ENCODE assay signal across 8 cellular contexts in the genomic region with DNA sequence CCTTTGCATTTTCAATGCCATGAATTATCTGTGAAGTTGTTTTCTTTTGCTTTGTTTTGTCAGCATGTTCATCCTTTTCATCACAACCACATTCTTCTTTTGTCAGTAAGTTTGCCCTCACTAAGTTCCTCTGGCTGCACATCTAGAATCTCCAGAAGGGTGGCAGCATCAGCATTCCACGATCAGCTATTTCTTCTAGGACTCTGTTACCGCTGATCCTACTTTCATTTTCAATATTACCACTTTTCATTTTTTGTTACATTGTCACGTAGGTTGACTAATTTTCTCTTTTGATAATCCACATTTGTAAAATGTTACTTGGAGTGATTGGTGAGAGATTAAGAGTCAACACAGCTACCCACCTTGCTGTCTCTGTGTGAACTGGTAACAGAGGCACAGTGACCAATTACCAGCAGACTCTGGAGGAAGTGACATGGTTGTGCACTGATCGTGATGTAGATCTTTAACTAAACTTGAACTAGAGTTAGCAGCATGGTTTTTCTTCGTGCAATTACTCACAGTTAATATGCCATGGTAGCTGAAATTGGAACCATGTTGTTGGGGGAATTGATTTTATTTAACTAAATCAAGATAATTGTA.
DNase-seq lines count a peak whose midpoint lies in the region; ATAC-seq and TF ChIP-seq lines count a peak whose summit lies in the region.

No MANE protein-coding gene starts in this region.

- H2AFZ ChIP-seq in mesenchymal stem cell (ENCODE audit: low read depth, low read length): no peak overlapping the region

- H3K4me1 ChIP-seq in upper lobe of right lung: no peaks in the 10 kb centered on the region
- no peaks in the 10 kb centered on the region for H3K4me1 ChIP-seq in heart right ventricle
- no peaks in the 10 kb centered on the region for H3K4me1 ChIP-seq in mesenchymal stem cell (ENCODE audit: control insufficient read depth, insufficient read depth, low read depth, low read length)

- POLR2A ChIA-PET in activated CD8-positive, alpha-beta T cell treated with anti-CD3 and anti-CD28 coated beads, Interleukin-2, amount 10 ng/mL, durations not matched to agents 7 days and 5 days (lab: Charles Lee): no interaction called here

- 67 to 71% methylated on average over 5 of the region's 5 CpGs for WGBS in heart right ventricle, 2 donors
- WGBS in mesenchymal stem cell: 67% methylated on average over 3 of the region's 5 CpGs

- no peak overlapping the region for H3K14ac ChIP-seq in mesenchymal stem cell (ENCODE audit: low read length in 2 of 2)

- no peaks in the 10 kb centered on the region for H3K27me3 ChIP-seq in upper lobe of right lung
- H3K27me3 ChIP-seq in heart right ventricle: no peaks in the 10 kb centered on the region
- no peaks in the 10 kb centered on the region for H3K27me3 ChIP-seq in mesenchymal stem cell (ENCODE audit: control insufficient read depth in 1 of 2, insufficient read depth in 1 of 2, low read length in 2 of 2)

- peaks cover 6% of the 10 kb centered on the region for H3K4me1 Mint-ChIP-seq in CD14-positive monocyte
- peaks cover 3% of the 10 kb centered on the region for H3K4me1 Mint-ChIP-seq in activated CD8-positive, alpha-beta T cell treated with anti-CD3 and anti-CD28 coated beads, Interleukin-2, amount 10 ng/mL, durations not matched to agents 7 days and 5 days (ENCODE audit: low read depth)

- no peak overlapping the region for H2BK12ac ChIP-seq in mesenchymal stem cell (ENCODE audit: low read length in 2 of 2)

- no peak overlapping the region for H3K27ac ChIP-seq in upper lobe of right lung
- no peak overlapping the region for H3K27ac ChIP-seq in heart right ventricle
- H3K27ac ChIP-seq in mesenchymal stem cell (ENCODE audit: low read length, poor library complexity, severe bottlenecking): no peak overlapping the region

- no peaks in the 10 kb centered on the region for H3K79me1 ChIP-seq in mesenchymal stem cell (replicated peaks; ENCODE audit: low read length, poor library complexity, severe bottlenecking)

- CTCF ChIA-PET in activated CD8-positive, alpha-beta T cell treated with anti-CD3 and anti-CD28 coated beads, Interleukin-2, amount 10 ng/mL, durations not matched to agents 7 days and 5 days (lab: Charles Lee): no interaction called here

- no peak overlapping the region for H4K8ac ChIP-seq in mesenchymal stem cell (ENCODE audit: low read length)

- H3K4ac ChIP-seq in mesenchymal stem cell (ENCODE audit: low read depth in 1 of 2, low read length in 2 of 2): no peak overlapping the region

- peaks cover 0 to 2% (median 0%) of the 10 kb centered on the region in 7 donors for H3K9me3 Mint-ChIP-seq in CD14-positive monocyte
- H3K9me3 Mint-ChIP-seq in activated CD8-positive, alpha-beta T cell treated with anti-CD3 and anti-CD28 coated beads, Interleukin-2, amount 10 ng/mL, durations not matched to agents 7 days and 5 days (ENCODE audit: insufficient read depth): peaks cover 2% of the 10 kb centered on the region

- no peak overlapping the region for H3K4me2 ChIP-seq in mesenchymal stem cell (ENCODE audit: low read length, poor library complexity, severe bottlenecking)

- no peak for DNase-seq in CD14-positive monocyte (ENCODE audit: low spot score)
- DNase-seq in activated CD8-positive, alpha-beta T cell treated with anti-CD3 and anti-CD28 coated beads, Interleukin-2, amount 10 ng/mL, durations not matched to agents 7 days and 5 days: no peak
- DNase-seq in upper lobe of right lung: no peak
- DNase-seq in heart right ventricle: no peak
- no peak for DNase-seq in mesenchymal stem cell
- no peak for DNase-seq in NCI-H2227 treated with DMSO at 0.1 percent for 48 hours (lab: John Stamatoyannopoulos, UW)

- H3K27me3 Mint-ChIP-seq in CD14-positive monocyte (ENCODE audit: low read depth in 3 of 3): peaks cover 0 to 2% (median 0%) of the 10 kb centered on the region in 3 donors
- H3K27me3 Mint-ChIP-seq in activated CD8-positive, alpha-beta T cell treated with anti-CD3 and anti-CD28 coated beads, Interleukin-2, amount 10 ng/mL, durations not matched to agents 7 days and 5 days (ENCODE audit: low read depth): no peaks in the 10 kb centered on the region

- ATAC-seq in GM19328 (IDR thresholded peaks at IDR 0.05; ENCODE audit: unreplicated experiment) (peak; percentile 72), HG03520 (IDR thresholded peaks at IDR 0.05; ENCODE audit: unreplicated experiment) (peak; percentile 88), upper lobe of right lung (peak; percentile 39), heart right ventricle (no peak)
- peak; percentile 55 for ATAC-seq in activated CD8-positive, alpha-beta T cell treated with anti-CD3 and anti-CD28 coated beads, Interleukin-2, amount 10 ng/mL, durations not matched to agents 7 days and 5 days

- no peak overlapping the region for H4K91ac ChIP-seq in mesenchymal stem cell (ENCODE audit: low read length)

- TF ChIP-seq CTCF in CD14-positive monocyte (IDR thresholded peaks at IDR 0.05) (no peak), upper lobe of right lung (IDR thresholded peaks at IDR 0.05) (peak; percentile 11), heart right ventricle (IDR thresholded peaks at IDR 0.05) (peak in 1 of 9 donors; percentile 13)

- no peak overlapping the region for H3K9ac ChIP-seq in mesenchymal stem cell (ENCODE audit: low read length)

- no peak overlapping the region for H2BK5ac ChIP-seq in mesenchymal stem cell (ENCODE audit: low read depth, low read length, poor library complexity, severe bottlenecking)

- H2BK15ac ChIP-seq in mesenchymal stem cell (ENCODE audit: low read depth, poor library complexity, severe bottlenecking): no peak overlapping the region

- intact Hi-C loops in CD14-positive monocyte (cut with micrococcal nuclease): no loop called here
- intact Hi-C loops in upper lobe of right lung (cut with DNase I): no loop called here
- intact Hi-C loops in heart right ventricle (cut with DNase I): no loop called here

- H3K4me3 Mint-ChIP-seq in CD14-positive monocyte: peak overlapping the region; percentile 79 to 96
- H3K4me3 Mint-ChIP-seq in activated CD8-positive, alpha-beta T cell treated with anti-CD3 and anti-CD28 coated beads, Interleukin-2, amount 10 ng/mL, durations not matched to agents 7 days and 5 days: peak overlapping the region; percentile 60

- H3K18ac ChIP-seq in mesenchymal stem cell (ENCODE audit: low read depth in 1 of 2, low read length in 2 of 2): no peak overlapping the region

- H3K36me3 Mint-ChIP-seq in CD14-positive monocyte: no peaks in the 10 kb centered on the region
- H3K36me3 Mint-ChIP-seq in activated CD8-positive, alpha-beta T cell treated with anti-CD3 and anti-CD28 coated beads, Interleukin-2, amount 10 ng/mL, durations not matched to agents 7 days and 5 days (ENCODE audit: low read depth): no peaks in the 10 kb centered on the region

- H3K27ac Mint-ChIP-seq in CD14-positive monocyte: peak overlapping the region; percentile 76 to 93 (median 83)
- peak overlapping the region; percentile 14 for H3K27ac Mint-ChIP-seq in activated CD8-positive, alpha-beta T cell treated with anti-CD3 and anti-CD28 coated beads, Interleukin-2, amount 10 ng/mL, durations not matched to agents 7 days and 5 days

- no peak overlapping the region for H2BK120ac ChIP-seq in mesenchymal stem cell (ENCODE audit: low read depth, low read length)

- H3K23ac ChIP-seq in mesenchymal stem cell (ENCODE audit: low read length in 2 of 2): no peak overlapping the region

- H3K36me3 ChIP-seq in upper lobe of right lung: no peaks in the 10 kb centered on the region
- no peaks in the 10 kb centered on the region for H3K36me3 ChIP-seq in heart right ventricle
- no peaks in the 10 kb centered on the region for H3K36me3 ChIP-seq in mesenchymal stem cell (ENCODE audit: control insufficient read depth in 1 of 2, insufficient read depth in 2 of 2, low read depth in 1 of 2, low read length in 2 of 2)

- no peak overlapping the region for H2AK5ac ChIP-seq in mesenchymal stem cell (ENCODE audit: low read length, severe bottlenecking)

- no peaks in the 10 kb centered on the region for H3K9me3 ChIP-seq in upper lobe of right lung
- peaks cover 0 to 25% (median 0%) of the 10 kb centered on the region in 11 donors for H3K9me3 ChIP-seq in heart right ventricle
- peaks cover 6% of the 10 kb centered on the region for H3K9me3 ChIP-seq in mesenchymal stem cell (ENCODE audit: control insufficient read depth, low read length)

- H3K4me3 ChIP-seq in upper lobe of right lung (peak overlapping the region; percentile 36), heart right ventricle (peak overlapping the region in 3 of 10 donors; percentile 23 to 32 (median 23)), mesenchymal stem cell (ENCODE audit: insufficient read depth in 1 of 2, low read depth in 1 of 2, low read length in 2 of 2) (peak overlapping the region in 1 of 2 experiments; percentile 40)

Comparison
In these comparisons a context has a peak if more than half of its experiments do, and no peak if none do; other contexts are left out.
1. ATAC-seq: peak in GM19328 (single experiment), HG03520 (single experiment), activated CD8-positive, alpha-beta T cell treated with anti-CD3 and anti-CD28 coated beads, Interleukin-2, amount 10 ng/mL, durations not matched to agents 7 days and 5 days (single experiment) and upper lobe of right lung (single experiment); none in heart right ventricle (0 of 8).